ENCODE assay signal across 27 cellular contexts in the genomic region with DNA sequence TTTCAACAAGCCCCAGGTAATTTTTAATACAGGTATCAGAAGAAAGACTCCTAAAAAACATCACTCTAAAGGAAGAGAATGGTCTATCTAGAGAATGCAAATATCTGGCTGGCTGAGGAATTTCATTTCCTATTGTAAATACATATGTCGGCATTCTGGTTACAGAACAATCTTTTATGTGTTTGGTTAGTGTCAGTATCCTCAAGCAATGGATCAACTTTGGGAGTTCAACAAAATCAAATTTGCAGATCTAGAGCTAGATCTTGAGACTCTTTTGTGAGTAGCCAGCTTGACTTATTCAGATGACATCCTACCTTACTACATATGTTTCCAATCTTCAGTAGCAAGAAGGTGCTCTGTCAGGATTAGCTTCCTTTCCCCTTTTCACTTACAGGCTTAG.
"Had no signal": no experiment of that assay in that cellular context is flagged by ENCODE, and none has a peak within 500 bp of the region (broad histone marks: within the 10 kb centered on the region; RNA-seq: fewer than 3 reads in every experiment).

No MANE protein-coding gene starts in this region.

- H3K27me3 ChIP-seq: esophagus muscularis mucosa, foreskin keratinocyte, gastroesophageal sphincter, hepatocyte, neutrophil, stomach, thyroid gland, vagina had no signal

- H3K4me3 ChIP-seq: dorsolateral prefrontal cortex, esophagus muscularis mucosa, gastroesophageal sphincter, heart left ventricle, hepatocyte, lung, mucosa of descending colon, stomach, thyroid gland, vagina had no signal

- H3K9me3 ChIP-seq: esophagus muscularis mucosa, gastroesophageal sphincter, neutrophil, stomach, thyroid gland, vagina had no signal

- H3K4me1 Mint-ChIP-seq: memory B cell; naive B cell; neural crest cell; stimulated activated effector memory CD8-positive, alpha-beta T cell treated with anti-CD3 and anti-CD28 coated beads, Interleukin-12 subunit alpha, Interleukin-12 subunit beta, amount 100 ng/mL, for 72 hours had no signal

- H3K36me3 Mint-ChIP-seq: memory B cell; naive B cell; natural killer cell treated with Interleukin-12 subunit alpha and Interleukin-12 subunit beta and Interleukin-15 and Interleukin-18, amount 100 ng/mL, for 72 hours; stimulated activated effector memory CD8-positive, alpha-beta T cell treated with anti-CD3 and anti-CD28 coated beads, Interleukin-12 subunit alpha, Interleukin-12 subunit beta, amount 100 ng/mL, for 72 hours had no signal

- H3K4me1 ChIP-seq: esophagus muscularis mucosa, gastroesophageal sphincter, heart left ventricle, parathyroid adenoma, stomach, thyroid gland, vagina had no signal

- H3K27ac Mint-ChIP-seq: memory B cell; natural killer cell treated with Interleukin-12 subunit alpha and Interleukin-12 subunit beta and Interleukin-15 and Interleukin-18, amount 100 ng/mL, for 72 hours; progenitor cell of endocrine pancreas; stimulated activated effector memory CD8-positive, alpha-beta T cell treated with anti-CD3 and anti-CD28 coated beads, Interleukin-12 subunit alpha, Interleukin-12 subunit beta, amount 100 ng/mL, for 72 hours had no signal

- H3K79me2 ChIP-seq: hepatocyte, parathyroid adenoma had no signal

- H2AFZ ChIP-seq: hepatocyte, parathyroid adenoma had no signal

- ATAC-seq: foreskin keratinocyte; gastroesophageal sphincter; heart left ventricle; left lobe of liver; mucosa of descending colon; natural killer cell treated with Interleukin-12 subunit alpha and Interleukin-12 subunit beta and Interleukin-15 and Interleukin-18, amount 100 ng/mL, for 72 hours; sciatic nerve; stimulated activated effector memory CD8-positive, alpha-beta T cell treated with anti-CD3 and anti-CD28 coated beads, Interleukin-12 subunit alpha, Interleukin-12 subunit beta, amount 100 ng/mL, for 72 hours had no signal

- H3K27ac ChIP-seq: dorsolateral prefrontal cortex, esophagus muscularis mucosa, foreskin keratinocyte, gastroesophageal sphincter, heart left ventricle, hepatocyte, neutrophil, parathyroid adenoma, stomach, thyroid gland, vagina had no signal

- H3K9ac ChIP-seq: parathyroid adenoma had no signal

- H3K9me3 Mint-ChIP-seq: memory B cell; natural killer cell treated with Interleukin-12 subunit alpha and Interleukin-12 subunit beta and Interleukin-15 and Interleukin-18, amount 100 ng/mL, for 72 hours; stimulated activated effector memory CD8-positive, alpha-beta T cell treated with anti-CD3 and anti-CD28 coated beads, Interleukin-12 subunit alpha, Interleukin-12 subunit beta, amount 100 ng/mL, for 72 hours had no signal

- H3K4me2 ChIP-seq: hepatocyte had no signal

- H3K4me3 Mint-ChIP-seq: memory B cell; naive B cell; natural killer cell treated with Interleukin-12 subunit alpha and Interleukin-12 subunit beta and Interleukin-15 and Interleukin-18, amount 100 ng/mL, for 72 hours; neural crest cell; stimulated activated effector memory CD8-positive, alpha-beta T cell treated with anti-CD3 and anti-CD28 coated beads, Interleukin-12 subunit alpha, Interleukin-12 subunit beta, amount 100 ng/mL, for 72 hours had no signal

- H3K36me3 ChIP-seq: esophagus muscularis mucosa, gastroesophageal sphincter, heart left ventricle, neutrophil, stomach, thyroid gland, vagina had no signal

- DNase-seq: dorsolateral prefrontal cortex; effector CD4-positive, alpha-beta T cell; foreskin keratinocyte; heart left ventricle; kidney; mucosa of descending colon; naive B cell; stimulated activated CD4-positive, alpha-beta T cell treated with anti-CD3 and anti-CD28 coated beads, Interleukin-2, amount 100 ng/mL, for 24 hours; stimulated activated CD4-positive, alpha-beta T cell treated with anti-CD3 and anti-CD28 coated beads, Interleukin-4, amount 100 ng/mL, for 24 hours; stimulated activated naive CD4-positive, alpha-beta T cell treated with Interleukin-2 at 50 U/mL for 16 hours; stomach; thyroid gland; trophoblast cell had no signal

- H3K27me3 Mint-ChIP-seq: natural killer cell treated with Interleukin-12 subunit alpha and Interleukin-12 subunit beta and Interleukin-15 and Interleukin-18, amount 100 ng/mL, for 72 hours; progenitor cell of endocrine pancreas had no signal
